In the genomic region with DNA sequence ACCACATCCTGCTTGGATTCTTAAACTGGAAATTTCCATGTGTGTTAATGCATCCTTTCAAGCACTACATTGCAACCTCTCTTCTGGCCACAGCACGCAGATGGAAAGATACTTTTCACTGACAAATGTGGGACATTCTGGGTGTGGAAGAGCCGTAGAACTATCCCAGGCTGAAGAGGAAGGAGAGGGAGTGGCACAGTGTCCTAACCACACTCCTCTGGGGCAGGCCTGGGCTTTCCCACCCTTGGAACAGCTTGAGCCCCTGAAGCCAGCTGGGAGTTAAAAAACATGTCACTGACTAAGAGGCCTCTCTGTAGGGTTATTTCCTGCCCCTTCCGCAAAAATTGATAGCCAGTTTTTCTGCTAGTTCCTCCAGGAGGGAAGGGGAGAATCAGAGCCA, we compare ENCODE assay signal across 11 cellular contexts. TPM values are rescaled to one million over a fixed set of nuclear protein-coding genes. Genes with fewer than 3 reads are reported as not detected.
A peak's percentile ranks its signal among the peaks of the same experiment; 100 is the strongest.
DNase-seq lines count a peak whose midpoint lies in the region; ATAC-seq lines count a peak whose summit lies in the region.
"Had no signal": no experiment of that assay in that cellular context is flagged by ENCODE, and none has a peak within 500 bp of the region (broad histone marks: within the 10 kb centered on the region; RNA-seq: fewer than 3 reads in every experiment).

No MANE protein-coding gene starts in this region.

- DNase-seq in A172 (ENCODE audit: low spot score) (peak; percentile 66), MG63 (peak; percentile 36), myocyte (ENCODE audit: low read depth) (peak; percentile 92), HPDE6-E6E7 (ENCODE audit: extremely low spot score) (no peak)
- no peak for DNase-seq in activated CD4-positive, alpha-beta T cell treated with anti-CD3 and anti-CD28 coated beads, Interleukin-2, amount 10 ng/mL, durations not matched to agents 7 days and 5 days
- DNase-seq: activated CD4-positive, alpha-beta memory T cell treated with anti-CD3 and anti-CD28 coated beads, Interleukin-2, amount 10 ng/mL, durations not matched to agents 7 days and 5 days; cortex of kidney had no signal

- H3K27ac Mint-ChIP-seq in activated CD4-positive, alpha-beta T cell treated with anti-CD3 and anti-CD28 coated beads, Interleukin-2, amount 10 ng/mL, durations not matched to agents 7 days and 5 days = no peak overlapping the region
- H3K27ac Mint-ChIP-seq: activated CD4-positive, alpha-beta memory T cell treated with anti-CD3 and anti-CD28 coated beads, Interleukin-2, amount 10 ng/mL, durations not matched to agents 7 days and 5 days had no signal

- peaks cover 5% of the 10 kb centered on the region for H3K27me3 Mint-ChIP-seq in activated CD4-positive, alpha-beta T cell treated with anti-CD3 and anti-CD28 coated beads, Interleukin-2, amount 10 ng/mL, durations not matched to agents 7 days and 5 days

- H3K9me3 Mint-ChIP-seq in activated CD4-positive, alpha-beta T cell treated with anti-CD3 and anti-CD28 coated beads, Interleukin-2, amount 10 ng/mL, durations not matched to agents 7 days and 5 days = no peaks in the 10 kb centered on the region
- H3K9me3 Mint-ChIP-seq: activated CD4-positive, alpha-beta memory T cell treated with anti-CD3 and anti-CD28 coated beads, Interleukin-2, amount 10 ng/mL, durations not matched to agents 7 days and 5 days; neural crest cell had no signal

- H3K4me3 Mint-ChIP-seq in activated CD4-positive, alpha-beta T cell treated with anti-CD3 and anti-CD28 coated beads, Interleukin-2, amount 10 ng/mL, durations not matched to agents 7 days and 5 days = no peak overlapping the region
- H3K4me3 Mint-ChIP-seq: activated CD4-positive, alpha-beta memory T cell treated with anti-CD3 and anti-CD28 coated beads, Interleukin-2, amount 10 ng/mL, durations not matched to agents 7 days and 5 days; neural crest cell had no signal

- H3K27me3 ChIP-seq in MG63 = no peaks in the 10 kb centered on the region

- no peaks in the 10 kb centered on the region for H3K4me1 Mint-ChIP-seq in activated CD4-positive, alpha-beta T cell treated with anti-CD3 and anti-CD28 coated beads, Interleukin-2, amount 10 ng/mL, durations not matched to agents 7 days and 5 days

- no peaks in the 10 kb centered on the region for H3K36me3 ChIP-seq in MG63

- no peak overlapping the region for H3K4me3 ChIP-seq in MG63

- no peaks in the 10 kb centered on the region for H3K36me3 Mint-ChIP-seq in activated CD4-positive, alpha-beta T cell treated with anti-CD3 and anti-CD28 coated beads, Interleukin-2, amount 10 ng/mL, durations not matched to agents 7 days and 5 days (ENCODE audit: low read depth)

- ATAC-seq in esophagus mucosa (peak; percentile 75), HG03354 (IDR thresholded peaks at IDR 0.05; ENCODE audit: poor library complexity, severe bottlenecking, unreplicated experiment) (no peak), GM21360 (IDR thresholded peaks at IDR 0.05; ENCODE audit: unreplicated experiment) (no peak)

- no peaks in the 10 kb centered on the region for H3K9me3 ChIP-seq in MG63

- POLR2A ChIA-PET in activated CD4-positive, alpha-beta T cell treated with anti-CD3 and anti-CD28 coated beads, Interleukin-2, amount 10 ng/mL, durations not matched to agents 7 days and 5 days (lab: Charles Lee) = no interaction called here

- CTCF ChIA-PET in activated CD4-positive, alpha-beta T cell treated with anti-CD3 and anti-CD28 coated beads, Interleukin-2, amount 10 ng/mL, durations not matched to agents 7 days and 5 days (lab: Charles Lee) = interaction anchor here (0.6 to 6.0 kb wide), 2 partner anchors 27 to 198 kb away, joined by 3 to 55 read pairs; no protein-coding TSS in a partner anchor

RNA-seq across cellular contexts. Expression of gene DNMBP, which starts 34.0 kb away (rescaled TPM):
- 14.4 and 17.4 TPM in 2 replicates for total RNA-seq in A172 (2014; rRNA removed; shearing (Covaris generic))
- total RNA-seq in MG63 (2014; rRNA removed; shearing (Covaris generic); ENCODE audit: low replicate concordance) = 5.4 and 6.5 TPM in 2 replicates
- 12.4 TPM for total RNA-seq in esophagus mucosa
- 12.8 and 16.1 TPM in 2 replicates for total RNA-seq in myocyte
- polyA plus RNA-seq in myocyte (2012) = 8.5 TPM
- 1 to 10 TPM; 2.9 to 3.2 TPM for total RNA-seq in activated CD4-positive, alpha-beta T cell treated with anti-CD3 and anti-CD28 coated beads, Interleukin-2, amount 10 ng/mL, durations not matched to agents 7 days and 5 days

RNA-seq across cellular contexts. Expression of gene CPN1, which starts 37.9 kb away (rescaled TPM):
- not detected in 2 replicates for total RNA-seq in A172 (2014; rRNA removed; shearing (Covaris generic))
- total RNA-seq in MG63 (2014; rRNA removed; shearing (Covaris generic); ENCODE audit: low replicate concordance) = not detected in 2 replicates
- total RNA-seq in esophagus mucosa = not detected
- total RNA-seq in myocyte = not detected in 2 replicates
- polyA plus RNA-seq in myocyte (2012) = not detected
- not detected for total RNA-seq in activated CD4-positive, alpha-beta T cell treated with anti-CD3 and anti-CD28 coated beads, Interleukin-2, amount 10 ng/mL, durations not matched to agents 7 days and 5 days
- total RNA-seq: activated CD4-positive, alpha-beta memory T cell treated with anti-CD3 and anti-CD28 coated beads, Interleukin-2, amount 10 ng/mL, durations not matched to agents 7 days and 5 days; neural crest cell had no signal

Comparison
In these comparisons a context has a peak if more than half of its experiments do, and no peak if none do; other contexts are left out.
1. DNase-seq: peak in A172 (single experiment), MG63 (single experiment) and myocyte (single experiment); none in HPDE6-E6E7 (single experiment) and activated CD4-positive, alpha-beta T cell treated with anti-CD3 and anti-CD28 coated beads, Interleukin-2, amount 10 ng/mL, durations not matched to agents 7 days and 5 days (single experiment).